ENCODE assay signal across 8 cellular contexts in the genomic region with DNA sequence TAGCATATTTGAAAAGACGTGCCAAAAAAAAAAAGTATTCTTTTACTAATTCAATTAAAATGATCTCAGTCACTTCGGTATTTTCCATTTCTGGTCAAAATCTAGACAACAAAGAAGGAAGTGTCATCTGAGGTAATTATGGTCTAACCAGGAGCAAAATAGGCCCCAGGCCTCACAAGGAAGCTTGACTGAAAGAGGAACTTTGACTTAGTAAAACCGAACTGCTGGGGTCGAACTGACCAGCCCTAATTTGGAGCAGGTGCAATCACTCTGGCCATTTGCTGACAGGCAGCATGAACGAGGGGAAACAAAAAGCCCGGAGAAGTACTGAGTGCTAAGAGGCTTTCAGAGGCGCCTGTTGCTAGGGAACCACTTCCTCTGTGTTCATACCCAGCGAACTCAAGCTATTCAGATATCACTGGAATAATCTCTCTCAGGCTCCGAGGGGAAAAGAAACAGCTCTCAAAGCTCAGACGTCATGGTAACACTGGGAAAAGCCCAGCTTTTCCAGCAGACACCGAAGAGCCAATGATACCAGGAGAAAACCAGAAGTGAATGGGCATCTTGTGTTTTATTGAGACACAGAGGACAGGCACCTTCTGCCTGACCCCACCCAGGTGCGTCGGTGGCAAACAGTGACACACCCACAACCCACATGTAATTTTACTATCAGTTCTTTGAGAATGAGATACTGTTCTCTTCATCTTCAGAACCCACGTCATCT.
DNase-seq lines count a peak whose midpoint lies in the region; ATAC-seq and TF ChIP-seq lines count a peak whose summit lies in the region.

No MANE protein-coding gene starts in this region.

- no peak for TF ChIP-seq CTCF in RWPE2 (IDR thresholded peaks at IDR 0.05; ENCODE audit: poor library complexity, severe bottlenecking)

- intact Hi-C loops in head of caudate nucleus (cut with DNase I) = no loop called here

- ATAC-seq in CD4-positive, CD25-positive, alpha-beta regulatory T cell (ENCODE audit: low read depth in 2 of 2) = peak; percentile 92 to 93
- ATAC-seq in GM19395 (IDR thresholded peaks at IDR 0.05; ENCODE audit: unreplicated experiment) (peak; percentile 98), HG03520 (IDR thresholded peaks at IDR 0.05; ENCODE audit: unreplicated experiment) (peak; percentile 94), RWPE2 (ENCODE audit: low read depth) (0 out of 3 replicates have a peak, but pooled peaks have one; percentile 23)

- peak overlapping the region; percentile 84 for H3K4me3 ChIP-seq in CD4-positive, CD25-positive, alpha-beta regulatory T cell (ENCODE audit: low read depth, low read length)
- H3K4me3 ChIP-seq in RWPE2 (ENCODE audit: severe bottlenecking) (no peak overlapping the region), thymus (ENCODE audit: low read length) (peak overlapping the region; percentile 36)

- no peaks in the 10 kb centered on the region for H3K9me3 ChIP-seq in CD4-positive, CD25-positive, alpha-beta regulatory T cell (ENCODE audit: control insufficient read depth in 2 of 2, low read length in 2 of 2)
- H3K9me3 ChIP-seq in RWPE2 (ENCODE audit: severe bottlenecking) (no peaks in the 10 kb centered on the region), thymus (ENCODE audit: control insufficient read depth) (no peaks in the 10 kb centered on the region)

- H3K27ac Mint-ChIP-seq in CD4-positive, CD25-positive, alpha-beta regulatory T cell = peak overlapping the region; percentile 92 to 99 (median 96)

- H3K4me1 Mint-ChIP-seq in CD4-positive, CD25-positive, alpha-beta regulatory T cell = peaks cover 18 to 51% (median 26%) of the 10 kb centered on the region in 4 donors

- H3K27me3 Mint-ChIP-seq in CD4-positive, CD25-positive, alpha-beta regulatory T cell = no peaks in the 10 kb centered on the region

- H3K27ac ChIP-seq in CD4-positive, CD25-positive, alpha-beta regulatory T cell (ENCODE audit: insufficient read depth, low read length, poor library complexity, severe bottlenecking) = peak overlapping the region; percentile 91
- H3K27ac ChIP-seq in RWPE2 (ENCODE audit: poor library complexity, severe bottlenecking) = no peak overlapping the region
- H3K27ac ChIP-seq in thymus (ENCODE audit: low read depth) = peak overlapping the region; percentile 83

- H3K4me3 Mint-ChIP-seq in CD4-positive, CD25-positive, alpha-beta regulatory T cell = peak overlapping the region; percentile 66 to 90 (median 88)

- H3K4me1 ChIP-seq in CD4-positive, CD25-positive, alpha-beta regulatory T cell (ENCODE audit: control insufficient read depth, insufficient read depth, low read length, poor library complexity, severe bottlenecking) = peaks cover 30% of the 10 kb centered on the region
- H3K4me1 ChIP-seq in RWPE2 (ENCODE audit: insufficient read depth, poor library complexity, severe bottlenecking) = peaks cover 10% of the 10 kb centered on the region
- H3K4me1 ChIP-seq in thymus (ENCODE audit: control insufficient read depth, insufficient read depth, low read length) = peaks cover 7% of the 10 kb centered on the region

- no peaks in the 10 kb centered on the region for H3K27me3 ChIP-seq in CD4-positive, CD25-positive, alpha-beta regulatory T cell (ENCODE audit: control insufficient read depth, insufficient read depth, low read length)
- H3K27me3 ChIP-seq in RWPE2 (ENCODE audit: insufficient read depth, poor library complexity, severe bottlenecking) (no peaks in the 10 kb centered on the region), thymus (ENCODE audit: control insufficient read depth, insufficient read depth) (no peaks in the 10 kb centered on the region)

- H3K36me3 ChIP-seq in CD4-positive, CD25-positive, alpha-beta regulatory T cell (ENCODE audit: control insufficient read depth, insufficient read depth, low read length) = no peaks in the 10 kb centered on the region
- H3K36me3 ChIP-seq in RWPE2 (ENCODE audit: low read depth) (no peaks in the 10 kb centered on the region), thymus (ENCODE audit: control insufficient read depth, insufficient read depth) (no peaks in the 10 kb centered on the region)

- no peaks in the 10 kb centered on the region for H3K36me3 Mint-ChIP-seq in CD4-positive, CD25-positive, alpha-beta regulatory T cell

- DNase-seq in CD4-positive, CD25-positive, alpha-beta regulatory T cell = peak; percentile 59 to 85 (median 84)
- DNase-seq in RWPE2 (ENCODE audit: low spot score) = no peak
- peak; percentile 69 for DNase-seq in activated naive CD4-positive, alpha-beta T cell treated with Interleukin-2 at 50 U/mL for 16 hours
- peak; percentile 30 to 91 (median 70) for DNase-seq in head of caudate nucleus
- peak; percentile 87 for DNase-seq in pons (ENCODE audit: low spot score)

- H3K9me3 Mint-ChIP-seq in CD4-positive, CD25-positive, alpha-beta regulatory T cell = no peaks in the 10 kb centered on the region

- WGBS in thymus = 13% methylated on average over 14 of the region's 14 CpGs

Comparison
In these comparisons a context has a peak if more than half of its experiments do, and no peak if none do; other contexts are left out.
1. ATAC-seq: peak in every context shown above with its lines; median percentile 98 in GM19395; 94 in HG03520; 92 in CD4-positive, CD25-positive, alpha-beta regulatory T cell; 23 in RWPE2.